In the genomic region with DNA sequence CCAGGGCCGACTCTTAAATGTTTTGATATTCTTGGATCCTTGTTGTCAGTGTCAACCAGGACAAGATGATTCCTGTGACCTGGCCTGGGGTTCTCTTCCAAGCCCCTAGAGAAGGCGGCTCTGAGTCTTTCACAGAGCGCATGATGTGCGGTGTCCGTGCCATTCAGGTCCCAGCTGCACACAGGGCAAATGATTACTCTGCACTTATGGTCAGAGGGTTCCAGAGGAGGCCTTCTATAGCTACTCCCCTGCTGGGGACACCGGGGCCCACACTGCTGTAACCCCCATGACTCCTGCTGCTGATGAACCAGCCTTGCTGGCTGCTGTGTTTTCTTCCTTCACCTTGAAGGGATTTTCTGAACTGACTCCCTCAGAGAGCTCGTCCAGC, we compare ENCODE assay signal across 11 cellular contexts. TPM values are rescaled to one million over a fixed set of nuclear protein-coding genes. Genes with fewer than 3 reads are reported as not detected.
A peak's percentile ranks its signal among the peaks of the same experiment; 100 is the strongest.
DNase-seq lines count a peak whose midpoint lies in the region; ATAC-seq and TF ChIP-seq lines count a peak whose summit lies in the region.
"Had no signal": no experiment of that assay in that cellular context is flagged by ENCODE, and none has a peak within 500 bp of the region (broad histone marks: within the 10 kb centered on the region; RNA-seq: fewer than 3 reads in every experiment).

No MANE protein-coding gene starts in this region.

- intact Hi-C loops in A673 (cut with micrococcal nuclease; ENCODE audit: unreplicated experiment) (no loop called here), mucosa of descending colon (cut with DNase I, micrococcal nuclease) (no loop called here)

- BruUV-seq in A673 (replicated peaks; lab: Mats Ljungman, UMichigan) = no TSS peak

- H3K27me3 ChIP-seq in A673 (replicated peaks; ENCODE audit: insufficient read depth, low read depth, low read length, poor library complexity) = no peaks in the 10 kb centered on the region
- H3K27me3 ChIP-seq in duodenal mucosa (ENCODE audit: control insufficient read depth in 1 of 2, insufficient read depth in 2 of 2, low read length in 2 of 2) = no peaks in the 10 kb centered on the region

- peaks cover 4% of the 10 kb centered on the region for H3K4me1 Mint-ChIP-seq in activated naive CD4-positive, alpha-beta T cell treated with anti-CD3 and anti-CD28 coated beads, Interleukin-2, amount 10 ng/mL, durations not matched to agents 7 days and 5 days

- H3K9me3 Mint-ChIP-seq in activated naive CD4-positive, alpha-beta T cell treated with anti-CD3 and anti-CD28 coated beads, Interleukin-2, amount 10 ng/mL, durations not matched to agents 7 days and 5 days = no peaks in the 10 kb centered on the region
- H3K9me3 Mint-ChIP-seq: activated CD4-positive, alpha-beta T cell treated with anti-CD3 and anti-CD28 coated beads, Interleukin-2, amount 10 ng/mL, durations not matched to agents 7 days and 5 days; central memory CD8-positive, alpha-beta T cell had no signal

- H3K9me3 ChIP-seq in A673 (ENCODE audit: low read depth, low read length, poor library complexity, severe bottlenecking) (no peaks in the 10 kb centered on the region), duodenal mucosa (ENCODE audit: control insufficient read depth in 1 of 2, low read length in 2 of 2) (no peaks in the 10 kb centered on the region), mucosa of descending colon (no peaks in the 10 kb centered on the region)

- no peak overlapping the region for H3K4me3 Mint-ChIP-seq in activated naive CD4-positive, alpha-beta T cell treated with anti-CD3 and anti-CD28 coated beads, Interleukin-2, amount 10 ng/mL, durations not matched to agents 7 days and 5 days
- H3K4me3 Mint-ChIP-seq: activated CD4-positive, alpha-beta T cell treated with anti-CD3 and anti-CD28 coated beads, Interleukin-2, amount 10 ng/mL, durations not matched to agents 7 days and 5 days; central memory CD8-positive, alpha-beta T cell had no signal

- DNase-seq in A673 (ENCODE audit: low spot score) (no peak), HK-2 (ENCODE audit: unreplicated experiment) (peak; percentile 14), mucosa of descending colon (peak in 1 of 3 donors; percentile 28)
- DNase-seq in activated naive CD4-positive, alpha-beta T cell treated with anti-CD3 and anti-CD28 coated beads, Interleukin-2, amount 10 ng/mL, durations not matched to agents 7 days and 5 days = no peak
- no peak for DNase-seq in activated effector memory CD4-positive, alpha-beta T cell treated with Interleukin-2 at 50 U/mL for 16 hours
- DNase-seq in activated CD4-positive, alpha-beta T cell treated with anti-CD3 and anti-CD28 coated beads, Interleukin-2, amount 50 U/mL, for 1 hour = no peak
- DNase-seq: NK-92 treated with Interleukin-12 subunit alpha and Interleukin-12 subunit beta, amount 100 ng/mL, for 24 hours had no signal

- H3K27ac ChIP-seq in A673 (ENCODE audit: low read depth, low read length, poor library complexity, severe bottlenecking) (no peak overlapping the region), duodenal mucosa (ENCODE audit: low read depth, low read length) (no peak overlapping the region)

- H3K4me1 ChIP-seq in A673 (ENCODE audit: insufficient read depth, low read length, poor library complexity, severe bottlenecking) = no peaks in the 10 kb centered on the region
- peaks cover 26 to 47% of the 10 kb centered on the region in 2 donors for H3K4me1 ChIP-seq in duodenal mucosa (ENCODE audit: control insufficient read depth in 1 of 2, insufficient read depth in 2 of 2, low read length in 2 of 2)
- peaks cover 18% of the 10 kb centered on the region for H3K4me1 ChIP-seq in mucosa of descending colon (ENCODE audit: low read depth)

- POLR2A ChIA-PET in A673 (lab: Charles Lee; ENCODE audit: low non-redundant PET) = no interaction called here

- no peak overlapping the region for H3K27ac Mint-ChIP-seq in activated naive CD4-positive, alpha-beta T cell treated with anti-CD3 and anti-CD28 coated beads, Interleukin-2, amount 10 ng/mL, durations not matched to agents 7 days and 5 days
- H3K27ac Mint-ChIP-seq: activated CD4-positive, alpha-beta T cell treated with anti-CD3 and anti-CD28 coated beads, Interleukin-2, amount 10 ng/mL, durations not matched to agents 7 days and 5 days had no signal

- H3K36me3 ChIP-seq in A673 (ENCODE audit: insufficient read depth, low read length, poor library complexity, severe bottlenecking) = no peaks in the 10 kb centered on the region
- H3K36me3 ChIP-seq in duodenal mucosa (ENCODE audit: control insufficient read depth in 1 of 2, insufficient read depth in 2 of 2, low read length in 2 of 2) = no peaks in the 10 kb centered on the region
- H3K36me3 ChIP-seq in mucosa of descending colon (ENCODE audit: low read depth) = no peaks in the 10 kb centered on the region

- H3K4me3 ChIP-seq in A673 (ENCODE audit: low read depth, low read length, poor library complexity, severe bottlenecking) (peak overlapping the region; percentile 62), duodenal mucosa (ENCODE audit: low read depth in 1 of 2, low read length in 2 of 2) (peak overlapping the region; percentile 79 to 80), mucosa of descending colon (no peak overlapping the region)

- CTCF ChIA-PET in A673 (lab: Charles Lee) = no interaction called here
- CTCF ChIA-PET in activated naive CD4-positive, alpha-beta T cell treated with anti-CD3 and anti-CD28 coated beads, Interleukin-2, amount 10 ng/mL, durations not matched to agents 7 days and 5 days (lab: Charles Lee) = interaction anchor here (1.0 to 1.2 kb wide), 4 partner anchors 24 to 174 kb away, joined by 3 read pairs; no protein-coding TSS in a partner anchor

- ATAC-seq in mucosa of descending colon (peak; percentile 16), GM21515 (IDR thresholded peaks at IDR 0.05; ENCODE audit: unreplicated experiment) (no peak)

- no peak for TF ChIP-seq CTCF in A673 (conservative IDR thresholded peaks at IDR 0.05; ENCODE audit: low read depth, low read length)
- TF ChIP-seq CTCF in mucosa of descending colon (IDR thresholded peaks at IDR 0.05) = no peak

- peaks cover 23% of the 10 kb centered on the region for H3K27me3 Mint-ChIP-seq in activated naive CD4-positive, alpha-beta T cell treated with anti-CD3 and anti-CD28 coated beads, Interleukin-2, amount 10 ng/mL, durations not matched to agents 7 days and 5 days

- no peaks in the 10 kb centered on the region for H3K36me3 Mint-ChIP-seq in activated naive CD4-positive, alpha-beta T cell treated with anti-CD3 and anti-CD28 coated beads, Interleukin-2, amount 10 ng/mL, durations not matched to agents 7 days and 5 days

- H3K9ac ChIP-seq in duodenal mucosa (ENCODE audit: low read depth in 1 of 2, low read length in 2 of 2) = peak overlapping the region; percentile 69 to 79

RNA-seq across cellular contexts. Expression of a gene that starts 1.4 kb away (rescaled TPM):
- total RNA-seq in A673 (2021) (29.5 and 34.3 TPM in 2 replicates), mucosa of descending colon (100 to 1,000 TPM in 1 of 3 donors, 10 to 100 TPM in 2; 74.4 to 185 (median 84.4) TPM)
